ENCODE assay signal across 9 cellular contexts in genomic region chr13:37870489-37870845, GRCh38. TPM values are rescaled to one million over a fixed set of nuclear protein-coding genes. Genes with fewer than 3 reads are reported as not detected.
DNase-seq lines count a peak whose midpoint lies in the region; ATAC-seq and TF ChIP-seq lines count a peak whose summit lies in the region.
"Had no signal": no experiment of that assay in that cellular context is flagged by ENCODE, and none has a peak within 500 bp of the region (broad histone marks: within the 10 kb centered on the region; RNA-seq: fewer than 3 reads in every experiment).

No MANE protein-coding gene starts in this region.

- TF ChIP-seq CTCF in SK-N-SH (IDR thresholded peaks at IDR 0.05) (no peak), nephron (IDR thresholded peaks at IDR 0.05; ENCODE audit: unreplicated experiment in 3 of 3) (peak in 1 of 3 experiments; percentile 13), uterus (IDR thresholded peaks at IDR 0.05) (no peak)

- 7% methylated on average over 9 of the region's 9 CpGs for WGBS in SK-N-SH (ENCODE audit: low lambda C conversion rate)
- 68 to 75% methylated on average over 8 to 9 of the region's 9 CpGs for WGBS in ectodermal cell, 2 experiments

- TF ChIP-seq EP300 in SK-N-SH (IDR thresholded peaks at IDR 0.05; ENCODE audit: borderline replicate concordance in 1 of 2, low read depth in 1 of 2, low read length in 1 of 2) = no peak

- peaks cover 5% of the 10 kb centered on the region for H3F3A ChIP-seq in SK-N-SH (replicated peaks; ENCODE audit: insufficient read depth)

- POLR2A ChIA-PET in SK-N-SH (lab: Yijun Ruan, JAX) = no interaction called here
- POLR2A ChIA-PET in activated CD4-positive, alpha-beta T cell treated with anti-CD3 and anti-CD28 coated beads for 36 hours (lab: Charles Lee) = no interaction called here

- H3K79me2 ChIP-seq in SK-N-SH (ENCODE audit: insufficient read depth) = no peaks in the 10 kb centered on the region

- H3K27ac Mint-ChIP-seq in nephron = peak overlapping the region; percentile 81 to 89 (median 86)
- H3K27ac Mint-ChIP-seq in activated CD4-positive, alpha-beta T cell treated with anti-CD3 and anti-CD28 coated beads for 36 hours = no peak overlapping the region

- no peak for TF ChIP-seq POLR2A in uterus (IDR thresholded peaks at IDR 0.05)

- peaks cover 36% of the 10 kb centered on the region for H3K27me3 Mint-ChIP-seq in nephron (ENCODE audit: low read depth)
- H3K27me3 Mint-ChIP-seq in activated CD4-positive, alpha-beta T cell treated with anti-CD3 and anti-CD28 coated beads for 36 hours = peaks cover 25% of the 10 kb centered on the region

- peak overlapping the region; percentile 87 to 92 (median 88) for H3K4me3 Mint-ChIP-seq in nephron
- H3K4me3 Mint-ChIP-seq in activated CD4-positive, alpha-beta T cell treated with anti-CD3 and anti-CD28 coated beads for 36 hours = no peak overlapping the region

- 0 out of 2 replicates have a peak overlapping the region, but pooled peaks have one; percentile 47 for H2AFZ ChIP-seq in SK-N-SH (ENCODE audit: low read depth)

- no peaks in the 10 kb centered on the region for H3K9me3 Mint-ChIP-seq in nephron
- H3K9me3 Mint-ChIP-seq in activated CD4-positive, alpha-beta T cell treated with anti-CD3 and anti-CD28 coated beads for 36 hours (ENCODE audit: low read depth) = no peaks in the 10 kb centered on the region

- H3K27me3 ChIP-seq in SK-N-SH (ENCODE audit: insufficient read depth) = peaks cover 36% of the 10 kb centered on the region
- H3K27me3 ChIP-seq in ectodermal cell (ENCODE audit: control insufficient read depth, insufficient read depth, low read length, poor library complexity, severe bottlenecking) = no peaks in the 10 kb centered on the region
- no peaks in the 10 kb centered on the region for H3K27me3 ChIP-seq in uterus

- H3K4me1 ChIP-seq in SK-N-SH (ENCODE audit: control insufficient read depth in 1 of 2, insufficient read depth in 2 of 2, low read depth in 1 of 2, low read length in 1 of 2) (peaks cover 0 to 11% of the 10 kb centered on the region in 2 experiments; a peak in 2 of 4 replicates), ectodermal cell (ENCODE audit: control insufficient read depth, insufficient read depth, low read length) (peaks cover 8% of the 10 kb centered on the region), uterus (no peaks in the 10 kb centered on the region)

- H3K36me3 Mint-ChIP-seq in nephron (ENCODE audit: low read depth) = no peaks in the 10 kb centered on the region
- H3K36me3 Mint-ChIP-seq in activated CD4-positive, alpha-beta T cell treated with anti-CD3 and anti-CD28 coated beads for 36 hours (ENCODE audit: low read depth) = no peaks in the 10 kb centered on the region

- H4K20me1 ChIP-seq in SK-N-SH (ENCODE audit: insufficient read depth) = no peaks in the 10 kb centered on the region

- TF ChIP-seq RAD21 in SK-N-SH (IDR thresholded peaks at IDR 0.05; ENCODE audit: low read length) = no peak

- H3K9me3 ChIP-seq in SK-N-SH = no peaks in the 10 kb centered on the region
- no peaks in the 10 kb centered on the region for H3K9me3 ChIP-seq in ectodermal cell (ENCODE audit: control insufficient read depth, low read length)
- H3K9me3 ChIP-seq in uterus = no peaks in the 10 kb centered on the region

- H3K4me3 ChIP-seq in SK-N-SH (ENCODE audit: low read depth in 2 of 2, low read length in 1 of 2) (peak overlapping the region; percentile 27 to 57; a peak in 3 of 4 replicates), ectodermal cell (ENCODE audit: insufficient read depth, low read depth, low read length) (peak overlapping the region; percentile 62), uterus (peak overlapping the region; percentile 58 to 75)

- peaks cover 4% of the 10 kb centered on the region; the same call in 1 of the 2 replicates for H3K9me2 ChIP-seq in SK-N-SH

- CTCF ChIA-PET in SK-N-SH (lab: Yijun Ruan, JAX) = interaction anchor here (0.6 to 1.3 kb wide), 3 partner anchors 11 to 759 kb away, joined by 4 to 9 read pairs (median 5); no protein-coding TSS in a partner anchor
- CTCF ChIA-PET in activated CD4-positive, alpha-beta T cell treated with anti-CD3 and anti-CD28 coated beads for 36 hours (lab: Charles Lee) = interaction anchor here (0.6 to 1.4 kb wide), 3 partner anchors 9 to 813 kb away, joined by 3 read pairs; no protein-coding TSS in a partner anchor

- peaks cover 24% of the 10 kb centered on the region for H3K4me1 Mint-ChIP-seq in nephron
- H3K4me1 Mint-ChIP-seq in activated CD4-positive, alpha-beta T cell treated with anti-CD3 and anti-CD28 coated beads for 36 hours = peaks cover 8% of the 10 kb centered on the region

- intact Hi-C loops in uterus (cut with DNase I; ENCODE audit: low total_unique reads) = no loop called here
- intact Hi-C loops in activated CD4-positive, alpha-beta T cell treated with anti-CD3 and anti-CD28 coated beads for 36 hours (cut with DNase I, micrococcal nuclease) = no loop called here

- ATAC-seq in SK-N-SH treated with all-trans-retinoic acid at 6 μM for 48 hours = no peak; the same call in 2 of the 3 replicates
- ATAC-seq in activated CD4-positive, alpha-beta T cell treated with anti-CD3 and anti-CD28 coated beads for 36 hours = no peak
- no peak for ATAC-seq in HG03342 (IDR thresholded peaks at IDR 0.05; ENCODE audit: unreplicated experiment)

- DNase-seq in SK-N-SH (no peak), uterus (no peak), NCI-H187 (lab: John Stamatoyannopoulos, UW) (no peak)
- no peak for DNase-seq in activated CD4-positive, alpha-beta T cell treated with anti-CD3 and anti-CD28 coated beads for 36 hours
- DNase-seq: stimulated activated naive CD4-positive, alpha-beta T cell treated with Interleukin-2 at 50 U/mL for 16 hours had no signal

- H3K9ac ChIP-seq in SK-N-SH = no peak overlapping the region

- peak overlapping the region; percentile 74 for H3K4me2 ChIP-seq in SK-N-SH

- H3K27ac ChIP-seq in SK-N-SH (ENCODE audit: low read depth in 2 of 2, low read length in 1 of 2) = no peak overlapping the region
- H3K27ac ChIP-seq in ectodermal cell (ENCODE audit: insufficient read depth, low read depth, low read length, poor library complexity, severe bottlenecking) = no peak overlapping the region
- H3K27ac ChIP-seq in uterus = peak overlapping the region; percentile 84

- H3K36me3 ChIP-seq in SK-N-SH (replicated peaks in 1 of 2; ENCODE audit: control insufficient read depth in 1 of 2, insufficient read depth in 2 of 2, low read length in 1 of 2) (no peaks in the 10 kb centered on the region), ectodermal cell (ENCODE audit: control insufficient read depth, insufficient read depth, low read length) (no peaks in the 10 kb centered on the region), uterus (no peaks in the 10 kb centered on the region)

TF ChIP-seq in SK-N-SH, 30 proteins besides CTCF, POLR2A, EP300 and RAD21 (continues in another document):
- TF ChIP-seq YY1 (IDR thresholded peaks at IDR 0.05; ENCODE audit: low read depth) = no peak
- no peak for TF ChIP-seq GABPA (IDR thresholded peaks at IDR 0.05; ENCODE audit: low read depth)
- TF ChIP-seq GATA2 (CRISPR knock-in tag; IDR thresholded peaks at IDR 0.05) = no peak
- no peak for TF ChIP-seq SMC3 (IDR thresholded peaks at IDR 0.05; ENCODE audit: low read depth, low read length)
- TF ChIP-seq ZBTB33 (IDR thresholded peaks at IDR 0.05; ENCODE audit: borderline replicate concordance, low read depth) = no peak
- TF ChIP-seq EZH2phosphoT487 (IDR thresholded peaks at IDR 0.05; ENCODE audit: borderline replicate concordance, low read depth) = no peak

TF ChIP-seq in SK-N-SH treated with all-trans-retinoic acid at 6 μM for 48 hours, 23 proteins besides CTCF, POLR2A, EP300 and RAD21:
- TF ChIP-seq TOX (CRISPR knock-in tag; IDR thresholded peaks at IDR 0.05; ENCODE audit: borderline replicate concordance) (no peak), GLIS3 (CRISPR knock-in tag; IDR thresholded peaks at IDR 0.05) (no peak), ISL1 (CRISPR knock-in tag; IDR thresholded peaks at IDR 0.05) (no peak)

RNA-seq across cellular contexts. Expression of gene TRPC4, which starts 0.9 kb away (rescaled TPM):
- polyA plus RNA-seq in SK-N-SH (2012; rRNA removed) = not detected in 2 replicates
- 0.01 and 0.03 TPM in 2 replicates for polyA plus RNA-seq in SK-N-SH (2012; cell fraction: cytosol; rRNA removed)
- 0.01 TPM in 1 of 2 replicates, not detected in the other for polyA plus RNA-seq in SK-N-SH (2012; cell fraction: nucleus; rRNA removed)
- polyA plus RNA-seq in ectodermal cell (2013, experiment 1 of 4) = 20.1 TPM
- polyA plus RNA-seq in ectodermal cell (2013, experiment 2 of 4) = 15.0 TPM
- 21.0 TPM for polyA plus RNA-seq in ectodermal cell (2013, experiment 3 of 4)
- polyA plus RNA-seq in ectodermal cell (2013, experiment 4 of 4) = 21.7 TPM
- total RNA-seq in uterus = 10 to 100 TPM in 3 of 4 donors, 1 to 10 TPM in 1; 2.4 to 13.4 (median 12.9) TPM
- total RNA-seq in activated CD4-positive, alpha-beta T cell treated with anti-CD3 and anti-CD28 coated beads for 36 hours = not detected

Comparison
In these comparisons a context has a peak if more than half of its experiments do, and no peak if none do; other contexts are left out.
1. H3K27ac ChIP-seq: peak in uterus (2 of 2); none in SK-N-SH (0 of 2) and ectodermal cell (single experiment).
2. Peak in every context shown above with its lines, with median percentiles within 50 percentile points of each other: H3K4me3 ChIP-seq.